ENCODE assay signal across 9 cellular contexts in the genomic region with DNA sequence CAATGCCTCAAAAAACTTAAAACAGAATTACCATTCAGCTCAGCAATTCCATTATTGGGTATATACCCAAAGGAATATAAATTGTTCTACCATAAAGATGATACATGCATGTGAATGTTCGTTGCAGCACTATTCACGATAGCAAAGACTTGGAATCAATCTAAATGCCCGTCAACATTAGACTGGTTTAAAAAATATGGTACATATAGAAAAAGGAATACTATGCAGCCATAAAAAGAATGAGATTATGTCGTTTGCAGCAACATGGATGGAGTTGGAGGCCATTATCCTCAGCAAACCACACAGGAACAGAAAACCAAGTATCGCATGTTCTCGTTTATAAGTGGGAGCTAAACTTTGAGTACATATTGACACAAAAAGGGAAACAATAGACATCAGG. TPM values are rescaled to one million over a fixed set of nuclear protein-coding genes. Genes with fewer than 3 reads are reported as not detected.
"Had no signal": no experiment of that assay in that cellular context is flagged by ENCODE, and none has a peak within 500 bp of the region (broad histone marks: within the 10 kb centered on the region; RNA-seq: fewer than 3 reads in every experiment).

No MANE protein-coding gene starts in this region.

- DNase-seq: H7, IMR-90, KBM-7 had no signal

- H3K4me3 ChIP-seq: GM23338, HAP-1 had no signal

- H3K27ac ChIP-seq: KMS-11 had no signal

- H3K36me3 ChIP-seq: HAP-1 had no signal

- H3K4me2 ChIP-seq: GM23338, KMS-11 had no signal

- FAIRE-seq: HTR-8/SVneo had no signal

- H2AFZ ChIP-seq: GM23338 had no signal

- H3K9me3 ChIP-seq: HAP-1 had no signal

- ATAC-seq: GM23338, HCT116 had no signal

- H3K9ac ChIP-seq: KMS-11 had no signal

RNA-seq across cellular contexts. Expression of a gene that starts 10.9 kb away (rescaled TPM):
- total RNA-seq: HT-29 had no signal
